22 cellular contexts compared by ENCODE assay signal in the genomic region with DNA sequence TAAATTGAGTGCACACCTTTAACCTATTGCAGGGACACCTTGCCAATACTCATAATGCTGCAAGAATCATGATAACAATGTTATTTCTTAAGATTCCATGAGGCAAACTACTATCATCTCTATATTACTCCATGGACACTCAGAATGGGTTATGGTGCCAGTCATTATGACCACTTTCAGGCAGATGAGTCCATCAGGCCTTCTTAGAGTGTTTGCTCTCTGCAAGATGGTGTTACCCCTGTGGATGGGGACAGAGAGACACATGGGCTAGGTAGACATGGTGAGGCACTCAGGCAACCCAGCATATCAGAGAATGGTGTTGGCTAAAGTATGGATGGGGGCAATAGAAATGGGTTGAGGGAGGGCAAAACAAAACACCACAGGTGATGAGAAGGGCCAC. TPM values are rescaled to one million over a fixed set of nuclear protein-coding genes. Genes with fewer than 3 reads are reported as not detected.
A peak's percentile ranks its signal among the peaks of the same experiment; 100 is the strongest.
DNase-seq lines count a peak whose midpoint lies in the region; ATAC-seq and TF ChIP-seq lines count a peak whose summit lies in the region.
"Had no signal": no experiment of that assay in that cellular context is flagged by ENCODE, and none has a peak within 500 bp of the region (broad histone marks: within the 10 kb centered on the region; RNA-seq: fewer than 3 reads in every experiment).

No MANE protein-coding gene starts in this region.

- H3K4me3 ChIP-seq in ACC112 (ENCODE audit: low read depth, low read length) (no peak overlapping the region), PC-9 (no peak overlapping the region), H7 (ENCODE audit: insufficient read depth, low read depth, low read length) (no peak overlapping the region)
- H3K4me3 ChIP-seq in CD4-positive, alpha-beta memory T cell (ENCODE audit: low read length in 2 of 2): no peak overlapping the region
- H3K4me3 ChIP-seq: testis had no signal

- no peak for TF ChIP-seq CTCF in PC-9 (conservative IDR thresholded peaks at IDR 0.05)

- H3K27me3 ChIP-seq in ACC112 (ENCODE audit: insufficient read depth, low read length) (no peaks in the 10 kb centered on the region), PC-9 (ENCODE audit: insufficient read depth, low read depth) (no peaks in the 10 kb centered on the region), H7 (ENCODE audit: control insufficient read depth, insufficient read depth, low read length) (no peaks in the 10 kb centered on the region)
- H3K27me3 ChIP-seq in CD4-positive, alpha-beta memory T cell (ENCODE audit: insufficient read depth, low read length): no peaks in the 10 kb centered on the region
- H3K27me3 ChIP-seq: testis had no signal

- no peak overlapping the region for H3K4me2 ChIP-seq in PC-9

- DNase-seq in CD4-positive, alpha-beta memory T cell: no peak
- no peak for DNase-seq in activated naive CD8-positive, alpha-beta T cell treated with anti-CD3 and anti-CD28 coated beads, Interleukin-2, amount 50 U/mL, for 24 hours
- no peak for DNase-seq in naive thymus-derived CD8-positive, alpha-beta T cell
- DNase-seq in epidermal melanocyte (ENCODE audit: insufficient read length, low spot score): no peak
- DNase-seq in PC-9: no peak
- no peak for DNase-seq in H7
- no peak for DNase-seq in RKO (ENCODE audit: low spot score)
- DNase-seq: activated CD4-positive, CD25-positive, alpha-beta regulatory T cell; activated CD8-positive, alpha-beta memory T cell treated with anti-CD3 and anti-CD28 coated beads, Interleukin-2, amount 50 U/mL, for 48 hours; anterior cingulate cortex; cerebellar nuclear complex; endodermal cell; GF-D8; hypothalamus; NCI-H1694 treated with DMSO at 0.1 percent for 48 hours; stimulated activated CD4-positive, alpha-beta T cell treated with anti-CD3 and anti-CD28 coated beads, Interleukin-4, amount 100 ng/mL, for 1 hour; testis had no signal

- no peaks in the 10 kb centered on the region for H3K9me2 ChIP-seq in PC-9 (ENCODE audit: insufficient read depth)

- CTCF ChIA-PET in CD4-positive, alpha-beta memory T cell (lab: Charles Lee; ENCODE audit: partially characterized antibody): no interaction called here
- CTCF ChIA-PET in PC-9 (lab: Charles Lee): no interaction called here

- intact Hi-C loops in CD4-positive, alpha-beta memory T cell (cut with micrococcal nuclease): no loop called here
- intact Hi-C loops in PC-9 (cut with micrococcal nuclease; ENCODE audit: unreplicated experiment): no loop called here

- no peaks in the 10 kb centered on the region for H4K20me1 ChIP-seq in PC-9 (ENCODE audit: insufficient read depth)

- H3K4me1 Mint-ChIP-seq in CD4-positive, alpha-beta memory T cell: peaks cover 40 to 80% (median 64%) of the 10 kb centered on the region in 4 donors
- H3K4me1 Mint-ChIP-seq in activated naive CD8-positive, alpha-beta T cell treated with anti-CD3 and anti-CD28 coated beads, Interleukin-2, amount 50 U/mL, for 24 hours: peaks cover 64% of the 10 kb centered on the region
- peaks cover 28 to 81% (median 77%) of the 10 kb centered on the region in 4 donors for H3K4me1 Mint-ChIP-seq in naive thymus-derived CD8-positive, alpha-beta T cell

- H3K79me2 ChIP-seq in ACC112 (ENCODE audit: control insufficient read depth, insufficient read depth, low read length, unreplicated experiment): no peaks in the 10 kb centered on the region
- H3K79me2 ChIP-seq in PC-9 (ENCODE audit: low read depth): no peaks in the 10 kb centered on the region

- H3K27ac Mint-ChIP-seq in CD4-positive, alpha-beta memory T cell: peak overlapping the region; percentile 49 to 91 (median 85)
- peak overlapping the region; percentile 70 for H3K27ac Mint-ChIP-seq in activated naive CD8-positive, alpha-beta T cell treated with anti-CD3 and anti-CD28 coated beads, Interleukin-2, amount 50 U/mL, for 24 hours
- peak overlapping the region; percentile 5 to 95 (median 78) for H3K27ac Mint-ChIP-seq in naive thymus-derived CD8-positive, alpha-beta T cell
- H3K27ac Mint-ChIP-seq: endodermal cell had no signal

- POLR2A ChIA-PET in CD4-positive, alpha-beta memory T cell (lab: Charles Lee; ENCODE audit: partially characterized antibody): interaction anchor here (0.9 kb wide), 1 partner anchor 16 kb away, joined by 3 read pairs; no protein-coding TSS in a partner anchor
- POLR2A ChIA-PET in naive thymus-derived CD8-positive, alpha-beta T cell (lab: Charles Lee): no interaction called here
- POLR2A ChIA-PET in PC-9 (lab: Charles Lee; ENCODE audit: unreplicated experiment): no interaction called here

- no TSS peak for BruUV-seq in PC-9 (replicated peaks; lab: Mats Ljungman, UMichigan)

- peaks cover 0 to 10% (median 4%) of the 10 kb centered on the region in 8 donors for H3K9me3 Mint-ChIP-seq in CD4-positive, alpha-beta memory T cell
- H3K9me3 Mint-ChIP-seq in activated naive CD8-positive, alpha-beta T cell treated with anti-CD3 and anti-CD28 coated beads, Interleukin-2, amount 50 U/mL, for 24 hours: peaks cover 8% of the 10 kb centered on the region
- H3K9me3 Mint-ChIP-seq in naive thymus-derived CD8-positive, alpha-beta T cell: peaks cover 0 to 7% (median 3%) of the 10 kb centered on the region in 9 donors

- peak overlapping the region in 7 of 8 donors; percentile 48 to 86 (median 67) for H3K4me3 Mint-ChIP-seq in CD4-positive, alpha-beta memory T cell
- no peak overlapping the region for H3K4me3 Mint-ChIP-seq in activated naive CD8-positive, alpha-beta T cell treated with anti-CD3 and anti-CD28 coated beads, Interleukin-2, amount 50 U/mL, for 24 hours
- H3K4me3 Mint-ChIP-seq in naive thymus-derived CD8-positive, alpha-beta T cell: peak overlapping the region; percentile 5 to 78 (median 51)
- H3K4me3 Mint-ChIP-seq: endodermal cell had no signal

- peak; percentile 61 for ATAC-seq in activated naive CD8-positive, alpha-beta T cell treated with anti-CD3 and anti-CD28 coated beads, Interleukin-2, amount 50 U/mL, for 24 hours
- no peak for ATAC-seq in naive thymus-derived CD8-positive, alpha-beta T cell
- ATAC-seq: HepG2, Right ventricle myocardium inferior had no signal

- H3K4me1 ChIP-seq in ACC112 (ENCODE audit: control insufficient read depth, insufficient read depth, low read length, unreplicated experiment) (peaks cover 48% of the 10 kb centered on the region), PC-9 (replicated peaks; ENCODE audit: insufficient read depth) (peaks cover 15% of the 10 kb centered on the region)
- H3K4me1 ChIP-seq in CD4-positive, alpha-beta memory T cell (ENCODE audit: insufficient read depth, low read length): peaks cover 36% of the 10 kb centered on the region

- no peaks in the 10 kb centered on the region for H3K27me3 Mint-ChIP-seq in CD4-positive, alpha-beta memory T cell
- no peaks in the 10 kb centered on the region for H3K27me3 Mint-ChIP-seq in activated naive CD8-positive, alpha-beta T cell treated with anti-CD3 and anti-CD28 coated beads, Interleukin-2, amount 50 U/mL, for 24 hours
- no peaks in the 10 kb centered on the region for H3K27me3 Mint-ChIP-seq in naive thymus-derived CD8-positive, alpha-beta T cell

- peaks cover 7 to 9% of the 10 kb centered on the region in 2 donors for H3K36me3 Mint-ChIP-seq in CD4-positive, alpha-beta memory T cell
- no peaks in the 10 kb centered on the region for H3K36me3 Mint-ChIP-seq in activated naive CD8-positive, alpha-beta T cell treated with anti-CD3 and anti-CD28 coated beads, Interleukin-2, amount 50 U/mL, for 24 hours (ENCODE audit: low read depth)
- peaks cover 0 to 9% (median 0%) of the 10 kb centered on the region in 3 donors for H3K36me3 Mint-ChIP-seq in naive thymus-derived CD8-positive, alpha-beta T cell

- no peaks in the 10 kb centered on the region for H3K9me3 ChIP-seq in CD4-positive, alpha-beta memory T cell (ENCODE audit: control insufficient read depth in 1 of 2, low read length in 2 of 2)
- no peaks in the 10 kb centered on the region; the same call in 1 of the 2 replicates for H3K9me3 ChIP-seq in PC-9 (ENCODE audit: insufficient read depth, low read depth)
- H3K9me3 ChIP-seq: testis had no signal

- H2AFZ ChIP-seq in ACC112 (ENCODE audit: low read length, unreplicated experiment) (peak overlapping the region; percentile 39), PC-9 (no peak overlapping the region)

- peak overlapping the region; percentile 81; the same call in 1 of the 2 replicates for H3K27ac ChIP-seq in ACC112 (ENCODE audit: low read depth, low read length)
- H3K27ac ChIP-seq in CD4-positive, alpha-beta memory T cell (ENCODE audit: low read depth, low read length): no peak overlapping the region
- H3K27ac ChIP-seq in PC-9: no peak overlapping the region

- H3F3A ChIP-seq in PC-9 (ENCODE audit: insufficient read depth, low read depth): peaks cover 8% of the 10 kb centered on the region; the same call in 1 of the 2 replicates

- H3K36me3 ChIP-seq in ACC112 (ENCODE audit: insufficient read depth, low read length): no peaks in the 10 kb centered on the region
- H3K36me3 ChIP-seq in CD4-positive, alpha-beta memory T cell (ENCODE audit: insufficient read depth, low read length): no peaks in the 10 kb centered on the region
- H3K36me3 ChIP-seq in PC-9 (ENCODE audit: low read depth): no peaks in the 10 kb centered on the region
- no peaks in the 10 kb centered on the region for H3K36me3 ChIP-seq in H7 (replicated peaks; ENCODE audit: control insufficient read depth, insufficient read depth, low read length)

RNA-seq across cellular contexts. Expression of a gene that starts 59.7 kb away (rescaled TPM):
- not detected for total RNA-seq in CD4-positive, alpha-beta memory T cell
- polyA plus RNA-seq in CD4-positive, alpha-beta memory T cell: 1 to 10 TPM; 1.4 to 2.8 TPM
- total RNA-seq in naive thymus-derived CD8-positive, alpha-beta T cell: not detected
- polyA plus RNA-seq in naive thymus-derived CD8-positive, alpha-beta T cell: 100 to 1,000 TPM in 1 of 3 donors, 1 to 10 TPM in 1, under 1 TPM in 1; 0.39 to 136 (median 1.9) TPM
- not detected in 2 replicates for total RNA-seq in PC-9 (2021)
- total RNA-seq in H7 (2014; rRNA removed; shearing (Covaris generic)): not detected in 2 replicates
- total RNA-seq: endodermal cell, HepG2, NCI-H460, Right ventricle myocardium inferior, sciatic nerve, testis had no signal
